In genomic region chr13:110341445-110342247, GRCh38 we compare ENCODE assay signal across 7 cellular contexts. TPM values are rescaled to one million over a fixed set of nuclear protein-coding genes. Genes with fewer than 3 reads are reported as not detected.
DNase-seq lines count a peak whose midpoint lies in the region; ATAC-seq, FAIRE-seq and TF ChIP-seq lines count a peak whose summit lies in the region.

No MANE protein-coding gene starts in this region.

- peak; percentile 97 for FAIRE-seq in endothelial cell of umbilical vein (lab: Jason Lieb, UNC)

- peak overlapping the region in 1 of 3 experiments; percentile 31 for H3K4me3 ChIP-seq in endothelial cell of umbilical vein (replicated peaks in 1 of 3; ENCODE audit: insufficient read depth in 1 of 3, low read depth in 1 of 3, low read length in 3 of 3)
- H3K4me3 ChIP-seq in rectal smooth muscle tissue (ENCODE audit: low read length): peak overlapping the region; percentile 42

- ATAC-seq in GM21390 (IDR thresholded peaks at IDR 0.05; ENCODE audit: unreplicated experiment): peak; percentile 51

- TF ChIP-seq POLR2A in endothelial cell of umbilical vein (IDR thresholded peaks at IDR 0.05; ENCODE audit: low read depth, low read length): no peak

- H2AFZ ChIP-seq in endothelial cell of umbilical vein (ENCODE audit: low read depth, low read length): no peak overlapping the region

- TF ChIP-seq CTCF in endothelial cell of umbilical vein (IDR thresholded peaks at IDR 0.05; ENCODE audit: extremely low read depth in 1 of 2, insufficient read depth in 1 of 2, low read depth in 1 of 2, low read length in 2 of 2): no peak

- H3K36me3 ChIP-seq in endothelial cell of umbilical vein (ENCODE audit: control insufficient read depth in 2 of 2, extremely low read depth in 1 of 2, insufficient read depth in 2 of 2, low read length in 2 of 2): peaks cover 0 to 3% of the 10 kb centered on the region in 2 experiments
- no peaks in the 10 kb centered on the region for H3K36me3 ChIP-seq in rectal smooth muscle tissue (ENCODE audit: control insufficient read depth, insufficient read depth, low read length)

- dilution Hi-C loops in endothelial cell of umbilical vein (cut with MboI; ENCODE audit: extremely low pct_ligation_motif_present, low sequenced_read_pairs): no loop called here

- peaks cover 2% of the 10 kb centered on the region for H4K20me1 ChIP-seq in endothelial cell of umbilical vein (replicated peaks; ENCODE audit: control insufficient read depth, extremely low read depth, insufficient read depth, low read length)

- H3K4me1 ChIP-seq in endothelial cell of umbilical vein (ENCODE audit: control insufficient read depth, extremely low read depth, insufficient read depth, low read length) (peaks cover 64% of the 10 kb centered on the region), rectal smooth muscle tissue (ENCODE audit: control insufficient read depth, insufficient read depth, low read length) (peaks cover 73% of the 10 kb centered on the region)

- peaks cover 56% of the 10 kb centered on the region for H3K79me2 ChIP-seq in endothelial cell of umbilical vein (ENCODE audit: control insufficient read depth, insufficient read depth, low read length)

- H3K27ac ChIP-seq in endothelial cell of umbilical vein (ENCODE audit: insufficient read depth, low read depth, low read length) (peak overlapping the region; percentile 100), rectal smooth muscle tissue (ENCODE audit: low read depth, low read length) (peak overlapping the region; percentile 95)

- TSS peak; percentile 85 for BruUV-seq in endothelial cell of umbilical vein (replicated peaks; lab: Mats Ljungman, UMichigan)

- no peaks in the 10 kb centered on the region for H3K27me3 ChIP-seq in endothelial cell of umbilical vein (ENCODE audit: control insufficient read depth in 2 of 2, insufficient read depth in 2 of 2, low read length in 2 of 2)
- no peaks in the 10 kb centered on the region for H3K27me3 ChIP-seq in rectal smooth muscle tissue (ENCODE audit: control insufficient read depth, insufficient read depth, low read length)

- no peaks in the 10 kb centered on the region for H3K9me1 ChIP-seq in endothelial cell of umbilical vein (replicated peaks; ENCODE audit: control insufficient read depth, extremely low read depth, insufficient read depth, low read length)

- intact Hi-C loops in endothelial cell of umbilical vein (cut with micrococcal nuclease): loop anchor here (1.0 to 10.0 kb wide), 10 partner anchors 21 to 373 kb away; partner anchors contain the start of gene ING1

- H3K9ac ChIP-seq in endothelial cell of umbilical vein (replicated peaks; ENCODE audit: extremely low read depth, insufficient read depth, low read length) (peak overlapping the region; percentile 99), rectal smooth muscle tissue (ENCODE audit: low read length) (peak overlapping the region; percentile 28)

- POLR2A ChIA-PET in endothelial cell of umbilical vein (lab: Charles Lee): interaction anchor here (0.6 to 1.0 kb wide), 2 partner anchors 22 to 46 kb away, joined by 3 read pairs; no protein-coding TSS in a partner anchor

- H3K9me3 ChIP-seq in endothelial cell of umbilical vein (replicated peaks; ENCODE audit: control insufficient read depth, insufficient read depth, low read length): no peaks in the 10 kb centered on the region

- H3K4me2 ChIP-seq in endothelial cell of umbilical vein (ENCODE audit: insufficient read depth, low read length): peak overlapping the region; percentile 78

- DNase-seq in NCI-H146 (lab: John Stamatoyannopoulos, UW) (peak; percentile 8), endothelial cell of umbilical vein (ENCODE audit: low read depth, low spot score) (peak; percentile 95), cerebellum (ENCODE audit: low spot score) (no peak), HCEC 1CT (no peak), SKM-1 (lab: John Stamatoyannopoulos, UW; ENCODE audit: unreplicated experiment) (no peak)

- CTCF ChIA-PET in endothelial cell of umbilical vein (lab: Charles Lee): interaction anchor here (0.8 to 2.9 kb wide), 13 partner anchors 8 to 120 kb away, joined by 3 to 13 read pairs (median 5); partner anchors contain the start of genes COL4A1 and COL4A2

TF ChIP-seq in endothelial cell of umbilical vein, 7 proteins besides CTCF, POLR2A, EP300 and RAD21:
- TF ChIP-seq GATA2 (IDR thresholded peaks at IDR 0.05; ENCODE audit: insufficient read depth, insufficient read length, low read depth, low read length) (peak; percentile 79), MAX (IDR thresholded peaks at IDR 0.05; ENCODE audit: insufficient read depth, insufficient read length) (no peak), MYC (IDR thresholded peaks at IDR 0.05; ENCODE audit: low read depth, low read length) (no peak), POLR2AphosphoS5 (IDR thresholded peaks at IDR 0.05; ENCODE audit: insufficient read depth, low read depth, low read length) (peak; percentile 50), JUN (IDR thresholded peaks at IDR 0.05; ENCODE audit: borderline replicate concordance, insufficient read depth, insufficient read length, low read depth) (peak; percentile 65), FOS (IDR thresholded peaks at IDR 0.05; ENCODE audit: borderline replicate concordance, insufficient read depth, low read length) (peak; percentile 34), EZH2 (IDR thresholded peaks at IDR 0.05; ENCODE audit: borderline replicate concordance, low read depth, low read length, severe bottlenecking) (no peak)

RNA-seq across cellular contexts. Expression of gene COL4A2, which starts 34.6 kb away (rescaled TPM):
- total RNA-seq in endothelial cell of umbilical vein: 792 and 935 TPM in 2 replicates
- 940 and 1,366 TPM in 2 replicates for polyA plus RNA-seq in endothelial cell of umbilical vein
- polyA plus RNA-seq in endothelial cell of umbilical vein (2011; cell fraction: cytosol; rRNA removed): 563 and 570 TPM in 2 replicates
- 716 and 1,073 TPM in 2 replicates for polyA plus RNA-seq in endothelial cell of umbilical vein (2011; cell fraction: nucleus; rRNA removed)
- 398 and 736 TPM in 2 replicates for polyA plus RNA-seq in endothelial cell of umbilical vein (2012)
- 769 and 809 TPM in 2 replicates for polyA minus RNA-seq in endothelial cell of umbilical vein
- 4.8 TPM for polyA minus RNA-seq in endothelial cell of umbilical vein (2011; cell fraction: cytosol; rRNA and poly(A)+ RNA removed)
- polyA minus RNA-seq in endothelial cell of umbilical vein (2011; cell fraction: nucleus; rRNA and poly(A)+ RNA removed): 669 and 809 TPM in 2 replicates
- 164 TPM for total RNA-seq in cerebellum

RNA-seq across cellular contexts. Expression of gene COL4A1, which starts 34.7 kb away (rescaled TPM):
- total RNA-seq in endothelial cell of umbilical vein: 1,119 and 1,341 TPM in 2 replicates
- 379 and 384 TPM in 2 replicates for polyA plus RNA-seq in endothelial cell of umbilical vein
- polyA plus RNA-seq in endothelial cell of umbilical vein (2011; cell fraction: cytosol; rRNA removed): 305 and 353 TPM in 2 replicates
- polyA plus RNA-seq in endothelial cell of umbilical vein (2011; cell fraction: nucleus; rRNA removed): 509 and 510 TPM in 2 replicates
- 493 and 639 TPM in 2 replicates for polyA plus RNA-seq in endothelial cell of umbilical vein (2012)
- 611 and 680 TPM in 2 replicates for polyA minus RNA-seq in endothelial cell of umbilical vein
- 2.3 TPM for polyA minus RNA-seq in endothelial cell of umbilical vein (2011; cell fraction: cytosol; rRNA and poly(A)+ RNA removed)
- polyA minus RNA-seq in endothelial cell of umbilical vein (2011; cell fraction: nucleus; rRNA and poly(A)+ RNA removed): 490 and 493 TPM in 2 replicates
- total RNA-seq in cerebellum: 151 TPM

Comparison
In these comparisons a context has a peak if more than half of its experiments do, and no peak if none do; other contexts are left out.
1. DNase-seq: peak in NCI-H146 (single experiment) and endothelial cell of umbilical vein (single experiment); none in cerebellum (single experiment), HCEC 1CT (single experiment) and SKM-1 (single experiment).